Comparison of ENCODE assay signal across 16 cellular contexts in genomic region chr6:56381852-56382251, GRCh38.
DNase-seq lines count a peak whose midpoint lies in the region; ATAC-seq and TF ChIP-seq lines count a peak whose summit lies in the region.
"Had no signal": no experiment of that assay in that cellular context is flagged by ENCODE, and none has a peak within 500 bp of the region (broad histone marks: within the 10 kb centered on the region; RNA-seq: fewer than 3 reads in every experiment).

No MANE protein-coding gene starts in this region.

- no peaks in the 10 kb centered on the region for H3K36me3 ChIP-seq in HEK293 (ENCODE audit: control insufficient read depth in 2 of 2, insufficient read depth in 1 of 2, low read length in 2 of 2)
- H3K36me3 ChIP-seq in MG63, result no peaks in the 10 kb centered on the region
- H3K36me3 ChIP-seq: brain microvascular endothelial cell, WERI-Rb-1 had no signal

- CTCF ChIA-PET in HEK293 (lab: Yijun Ruan, JAX), result interaction anchor here (1.0 to 1.4 kb wide), 2 partner anchors 9 to 11 kb away, joined by 3 read pairs; no protein-coding TSS in a partner anchor

- H3K27me3 ChIP-seq in MG63, result no peaks in the 10 kb centered on the region
- H3K27me3 ChIP-seq: brain microvascular endothelial cell had no signal

- no peak overlapping the region for H3K27ac ChIP-seq in HEK293 (ENCODE audit: extremely low read depth, low read depth, low read length)
- H3K27ac ChIP-seq: brain microvascular endothelial cell, WERI-Rb-1 had no signal

- peaks cover 11% of the 10 kb centered on the region for H3K9me3 Mint-ChIP-seq in progenitor cell of endocrine pancreas (ENCODE audit: low read depth)
- H3K9me3 Mint-ChIP-seq: activated naive CD4-positive, alpha-beta T cell treated with anti-CD3 and anti-CD28 coated beads for 36 hours had no signal

- POLR2A ChIA-PET in HEK293 (lab: Yijun Ruan, JAX), result no interaction called here

- H3K27ac Mint-ChIP-seq in progenitor cell of endocrine pancreas, result peak overlapping the region; percentile 81
- H3K27ac Mint-ChIP-seq: activated naive CD4-positive, alpha-beta T cell treated with anti-CD3 and anti-CD28 coated beads for 36 hours; naive B cell had no signal

- peaks cover 12% of the 10 kb centered on the region for H3K4me1 ChIP-seq in HEK293 (ENCODE audit: control insufficient read depth, insufficient read depth, low read length)

- no peaks in the 10 kb centered on the region for H3K36me3 Mint-ChIP-seq in progenitor cell of endocrine pancreas (ENCODE audit: insufficient read depth)
- H3K36me3 Mint-ChIP-seq: naive B cell had no signal

- H3K4me3 Mint-ChIP-seq in progenitor cell of endocrine pancreas (ENCODE audit: low read depth), result no peak overlapping the region
- H3K4me3 Mint-ChIP-seq: activated naive CD4-positive, alpha-beta T cell treated with anti-CD3 and anti-CD28 coated beads for 36 hours; naive B cell had no signal

- peak; percentile 43 for DNase-seq in NCI-H146 treated with DMSO at 0.1 percent for 48 hours (lab: John Stamatoyannopoulos, UW; ENCODE audit: unreplicated experiment)
- peak; percentile 19 for DNase-seq in epidermal melanocyte (ENCODE audit: insufficient read length, low spot score)
- no peak for DNase-seq in progenitor cell of endocrine pancreas (ENCODE audit: low spot score, unreplicated experiment)
- DNase-seq in stimulated activated CD4-positive, alpha-beta T cell treated with anti-CD3 and anti-CD28 coated beads, Interleukin-4, amount 100 ng/mL, for 24 hours, result no peak
- DNase-seq in MG63, result no peak
- DNase-seq: activated naive CD4-positive, alpha-beta T cell treated with anti-CD3 and anti-CD28 coated beads for 36 hours; brain microvascular endothelial cell; effector memory CD4-positive, alpha-beta T cell; glutamatergic neuron; naive B cell; NCI-H187 treated with DMSO at 0.1 percent for 48 hours; right cardiac atrium; WERI-Rb-1 had no signal

- H3K9me3 ChIP-seq in HEK293 (ENCODE audit: control insufficient read depth, insufficient read depth, low read depth, low read length) (no peaks in the 10 kb centered on the region), MG63 (no peaks in the 10 kb centered on the region)

- H3K4me3 ChIP-seq in HEK293 (ENCODE audit: low read depth, low read length) (no peak overlapping the region), MG63 (no peak overlapping the region)

- TF ChIP-seq CTCF in HEK293 (tag by site-specific recombination; IDR thresholded peaks at IDR 0.05), result no peak
- TF ChIP-seq CTCF in progenitor cell of endocrine pancreas (IDR thresholded peaks at IDR 0.05; ENCODE audit: unreplicated experiment), result no peak

- ATAC-seq in GM21619 (IDR thresholded peaks at IDR 0.05; ENCODE audit: unreplicated experiment) (no peak), HG03354 (IDR thresholded peaks at IDR 0.05; ENCODE audit: poor library complexity, severe bottlenecking, unreplicated experiment) (no peak)
- ATAC-seq: right cardiac atrium had no signal

- H3K27me3 Mint-ChIP-seq in progenitor cell of endocrine pancreas, result no peaks in the 10 kb centered on the region
- H3K27me3 Mint-ChIP-seq: naive B cell had no signal

- H3K4me1 Mint-ChIP-seq in progenitor cell of endocrine pancreas (ENCODE audit: low read depth), result peaks cover 48% of the 10 kb centered on the region
- H3K4me1 Mint-ChIP-seq: naive B cell had no signal

TF ChIP-seq in HEK293, 187 proteins besides CTCF, POLR2A, EP300 and RAD21:
- TF ChIP-seq HOXA7 (CRISPR knock-in tag; IDR thresholded peaks at IDR 0.05; ENCODE audit: borderline replicate concordance) (no peak), MEIS1 (CRISPR knock-in tag; IDR thresholded peaks at IDR 0.05; ENCODE audit: borderline replicate concordance) (peak; percentile 52; the same call in 1 of the 2 replicates)
TF ChIP-seq in HEK293: peak in this region for 1.

Comparison
In these comparisons a context has a peak if more than half of its experiments do, and no peak if none do; other contexts are left out.
1. DNase-seq: peak in NCI-H146 treated with DMSO at 0.1 percent for 48 hours (single experiment) and epidermal melanocyte (single experiment); none in progenitor cell of endocrine pancreas (single experiment), stimulated activated CD4-positive, alpha-beta T cell treated with anti-CD3 and anti-CD28 coated beads, Interleukin-4, amount 100 ng/mL, for 24 hours (single experiment) and MG63 (single experiment).